In the genomic region with DNA sequence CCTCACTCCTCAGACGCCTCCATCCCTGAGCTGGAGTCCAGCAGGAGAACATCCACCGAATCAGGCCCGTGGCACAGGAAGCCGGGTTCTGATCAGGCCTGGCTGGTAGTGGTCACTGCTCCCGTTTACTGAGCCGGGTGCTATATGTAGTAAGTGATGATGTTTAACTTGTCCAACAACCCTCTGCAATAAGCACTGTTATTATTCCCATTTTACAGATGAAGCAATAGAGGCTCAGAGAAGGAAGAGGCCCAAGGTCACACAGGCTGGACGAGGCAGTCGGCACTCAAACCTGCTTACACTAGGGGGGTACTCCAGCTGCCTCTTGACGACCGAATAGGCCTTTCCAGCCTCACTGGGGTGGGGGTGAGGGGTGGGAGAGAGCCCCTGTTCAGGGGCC, we compare ENCODE assay signal across 35 cellular contexts. TPM values are rescaled to one million over a fixed set of nuclear protein-coding genes. Genes with fewer than 3 reads are reported as not detected.
"Had no signal": no experiment of that assay in that cellular context is flagged by ENCODE, and none has a peak within 500 bp of the region (broad histone marks: within the 10 kb centered on the region; RNA-seq: fewer than 3 reads in every experiment).

No MANE protein-coding gene starts in this region.

- H3K4me3 ChIP-seq: MG63 had no signal

- H3K9me3 ChIP-seq: MG63 had no signal

- H3K27me3 ChIP-seq: MG63 had no signal

- H3K36me3 ChIP-seq: MG63 had no signal

- DNase-seq: Karpas-422, Kasumi-1, MG63, MM.1S, MV-4-11, NCI-H1048, NCI-H1092, NCI-H1092 treated with DMSO at 0.1 percent for 48 hours, NCI-H1105, NCI-H1105 treated with DMSO at 0.1 percent for 48 hours, NCI-H1417, NCI-H1417 treated with DMSO at 0.1 percent for 48 hours, NCI-H1436, NCI-H1436 treated with DMSO at 0.1 percent for 48 hours, NCI-H146, NCI-H1694, NCI-H1694 treated with DMSO at 0.1 percent for 48 hours, NCI-H187, NCI-H187 treated with DMSO at 0.1 percent for 48 hours, NCI-H1930, NCI-H2029, NCI-H2029 treated with DMSO at 0.1 percent for 48 hours, NCI-H2081, NCI-H2081 treated with DMSO at 0.1 percent for 48 hours, NCI-H2107, NCI-H2171, NCI-H2171 treated with DMSO at 0.1 percent for 48 hours, NCI-H2227 treated with DMSO at 0.1 percent for 48 hours, NCI-H226, NCI-H345, NCI-H446, NCI-H446 treated with DMSO at 0.1 percent for 48 hours, NCI-H510A, NCI-H510A treated with DMSO at 0.1 percent for 48 hours had no signal

RNA-seq across cellular contexts. Expression of gene VSTM2L, which starts 14.3 kb away (rescaled TPM):
- total RNA-seq: NCI-H460 had no signal
